In genomic region chr6:46502486-46503119, GRCh38 we compare ENCODE assay signal across 1 cellular context.
TF ChIP-seq lines count a peak whose summit lies in the region.

No MANE protein-coding gene starts in this region.

TF ChIP-seq in HEK293, 187 proteins besides CTCF, POLR2A, EP300 and RAD21 (continued from another document):
- TF ChIP-seq ZSCAN4 (tag by site-specific recombination; IDR thresholded peaks at IDR 0.05) (peak; percentile 65; the same call in 1 of the 2 replicates), ZNF324 (tag by site-specific recombination; IDR thresholded peaks at IDR 0.05) (no peak)
